Comparison of ENCODE assay signal across 16 cellular contexts in genomic region chr7:2022021-2022409, GRCh38.
DNase-seq lines count a peak whose midpoint lies in the region; ATAC-seq, FAIRE-seq and TF ChIP-seq lines count a peak whose summit lies in the region.
"Had no signal": no experiment of that assay in that cellular context is flagged by ENCODE, and none has a peak within 500 bp of the region (broad histone marks: within the 10 kb centered on the region; RNA-seq: fewer than 3 reads in every experiment).

No MANE protein-coding gene starts in this region.

- no peak overlapping the region for H2BK15ac ChIP-seq in H9 (ENCODE audit: low read depth, low read length)

- no peaks in the 10 kb centered on the region for H3K23me2 ChIP-seq in H9 (ENCODE audit: insufficient read length, low read depth, low read length, poor library complexity, severe bottlenecking)

- no peak overlapping the region for H2AK5ac ChIP-seq in H9 (ENCODE audit: insufficient read length, low read length)

- ATAC-seq in Right ventricle myocardium inferior (no peak), T-helper 17 cell (no peak)

- WGBS in suprapubic skin = 98% methylated on average over 9 of the region's 9 CpGs
- no CpG with 5 or more reads among the region's 9 CpGs for WGBS in H9 (ENCODE audit: extremely low coverage, insufficient read length, low lambda C conversion rate)

- H3K27ac Mint-ChIP-seq in T-helper 17 cell (peak overlapping the region; percentile 46), H9 (peak overlapping the region in 1 of 3 experiments; percentile 52; a peak in 1 of 7 replicates)

- H3K18ac ChIP-seq in H9 (ENCODE audit: insufficient read length, low read depth, low read length) = no peak overlapping the region

- H2AFZ ChIP-seq in H9 (ENCODE audit: low read length) = no peak overlapping the region
- H2AFZ ChIP-seq: PC-9 had no signal

- no peak for TF ChIP-seq EP300 in suprapubic skin (IDR thresholded peaks at IDR 0.05)

- H2BK120ac ChIP-seq in H9 (ENCODE audit: low read depth, low read length, poor library complexity, severe bottlenecking) = no peak overlapping the region

- H4K8ac ChIP-seq in H9 (replicated peaks; ENCODE audit: insufficient read length, low read depth, low read length) = no peak overlapping the region

- H3K9me3 Mint-ChIP-seq in H9 = peaks cover 20% of the 10 kb centered on the region in 2 experiments

- H3K4me1 Mint-ChIP-seq in T-helper 17 cell (peaks cover 20% of the 10 kb centered on the region), H9 (peaks cover 5 to 11% of the 10 kb centered on the region in 2 experiments; a peak in 3 of 4 replicates)

- H3T11ph ChIP-seq in H9 (ENCODE audit: low read length) = no peak overlapping the region

- no peak overlapping the region for H2BK20ac ChIP-seq in H9 (ENCODE audit: low read depth, low read length, poor library complexity, severe bottlenecking)

- no peak overlapping the region for H3K4me2 ChIP-seq in H9 (ENCODE audit: insufficient read depth, insufficient read length, low read length)
- H3K4me2 ChIP-seq: PC-9 had no signal

- H2BK5ac ChIP-seq in H9 (ENCODE audit: insufficient read length, low read length) = no peak overlapping the region

- H3K4ac ChIP-seq in H9 (ENCODE audit: low read depth, low read length) = no peak overlapping the region

- FAIRE-seq in kidney (lab: Jason Lieb, UNC) (no peak), D721Med (lab: Jason Lieb, UNC) (no peak)
- FAIRE-seq: GM12892 had no signal

- H3K36me3 ChIP-seq in right atrium auricular region = no peaks in the 10 kb centered on the region
- no peaks in the 10 kb centered on the region for H3K36me3 ChIP-seq in kidney (ENCODE audit: control insufficient read depth in 1 of 2, insufficient read depth in 2 of 2, low read length in 2 of 2)
- no peaks in the 10 kb centered on the region for H3K36me3 ChIP-seq in suprapubic skin

- no peak overlapping the region for H3K4me3 ChIP-seq in right atrium auricular region
- H3K4me3 ChIP-seq in kidney (ENCODE audit: low read length in 2 of 2) = no peak overlapping the region
- no peak overlapping the region for H3K4me3 ChIP-seq in suprapubic skin
- H3K4me3 ChIP-seq: PC-9 had no signal

- H3K27me3 Mint-ChIP-seq in T-helper 17 cell (no peaks in the 10 kb centered on the region), H9 (ENCODE audit: low read depth) (no peaks in the 10 kb centered on the region; the same call in 1 of the 2 replicates)

- H3K4me3 Mint-ChIP-seq in T-helper 17 cell (no peak overlapping the region), H9 (no peak overlapping the region)

- TF ChIP-seq CTCF in right atrium auricular region (IDR thresholded peaks at IDR 0.05) (no peak), kidney (IDR thresholded peaks at IDR 0.05; ENCODE audit: borderline replicate concordance, extremely low read depth, insufficient read depth) (no peak), suprapubic skin (IDR thresholded peaks at IDR 0.05) (no peak), H9 (conservative IDR thresholded peaks at IDR 0.05) (no peak), D721Med (IDR thresholded peaks at IDR 0.05; ENCODE audit: insufficient read depth, missing control alignments) (no peak)

- H3K56ac ChIP-seq in H9 (ENCODE audit: insufficient read length, low read depth, low read length) = no peak overlapping the region

- H3K23ac ChIP-seq in H9 (ENCODE audit: insufficient read length, low read depth, low read length) = no peak overlapping the region

- no peak overlapping the region for H4K91ac ChIP-seq in H9 (ENCODE audit: insufficient read length, low read depth, low read length)

- no peaks in the 10 kb centered on the region; the same call in 1 of the 2 replicates for H3K79me2 ChIP-seq in H9 (ENCODE audit: insufficient read depth, low read length)

- intact Hi-C loops in Right ventricle myocardium inferior (cut with DNase I) = no loop called here
- intact Hi-C loops in kidney (cut with DNase I) = no loop called here

- H3K27me3 ChIP-seq in right atrium auricular region = no peaks in the 10 kb centered on the region
- H3K27me3 ChIP-seq in suprapubic skin = no peaks in the 10 kb centered on the region
- no peaks in the 10 kb centered on the region for H3K27me3 ChIP-seq in H9 (ENCODE audit: insufficient read depth, low read length)

- no peak overlapping the region for H4K5ac ChIP-seq in H9 (ENCODE audit: insufficient read length, low read depth, low read length)

- H3K36me3 Mint-ChIP-seq in T-helper 17 cell (ENCODE audit: low read depth) = peaks cover 2% of the 10 kb centered on the region
- peaks cover 6 to 23% (median 9%) of the 10 kb centered on the region in 3 experiments; a peak in 6 of 7 replicates for H3K36me3 Mint-ChIP-seq in H9 (ENCODE audit: insufficient read depth in 1 of 3, low read depth in 3 of 3)

- TF ChIP-seq POLR2A in suprapubic skin (IDR thresholded peaks at IDR 0.05) = no peak

- no peak overlapping the region for H3K9ac ChIP-seq in kidney (ENCODE audit: low read length in 2 of 2)
- H3K9ac ChIP-seq in H9 (ENCODE audit: extremely low read depth, insufficient read length, low read length) = no peak overlapping the region

- H3K4me1 ChIP-seq in right atrium auricular region (peaks cover 0 to 25% of the 10 kb centered on the region in 2 donors), kidney (ENCODE audit: control insufficient read depth in 1 of 2, insufficient read depth in 1 of 2, low read depth in 1 of 2, low read length in 2 of 2) (no peaks in the 10 kb centered on the region), suprapubic skin (peaks cover 28% of the 10 kb centered on the region), H9 (ENCODE audit: insufficient read depth, low read length) (no peaks in the 10 kb centered on the region)

- H4K20me1 ChIP-seq in H9 (ENCODE audit: control insufficient read depth, insufficient read depth, insufficient read length) = no peaks in the 10 kb centered on the region

- H3K9me3 ChIP-seq in right atrium auricular region = peaks cover 4 to 13% of the 10 kb centered on the region in 2 donors
- peaks cover 9% of the 10 kb centered on the region for H3K9me3 ChIP-seq in T-helper 17 cell (ENCODE audit: control insufficient read depth, low read length, poor library complexity, severe bottlenecking)
- no peaks in the 10 kb centered on the region for H3K9me3 ChIP-seq in kidney (ENCODE audit: control insufficient read depth in 1 of 2, low read length in 2 of 2)
- peaks cover 14% of the 10 kb centered on the region for H3K9me3 ChIP-seq in suprapubic skin
- no peaks in the 10 kb centered on the region for H3K9me3 ChIP-seq in H9 (ENCODE audit: control insufficient read depth, low read depth, low read length)

- H3K79me1 ChIP-seq in H9 (ENCODE audit: insufficient read depth, low read depth, low read length, poor library complexity, severe bottlenecking) = no peaks in the 10 kb centered on the region

- no peak overlapping the region for H2BK12ac ChIP-seq in H9 (ENCODE audit: insufficient read length, low read depth, low read length)

- H3K27ac ChIP-seq in right atrium auricular region = no peak overlapping the region
- no peak overlapping the region for H3K27ac ChIP-seq in kidney (ENCODE audit: low read depth in 2 of 2, low read length in 2 of 2)
- no peak overlapping the region for H3K27ac ChIP-seq in suprapubic skin
- no peak overlapping the region for H3K27ac ChIP-seq in H9 (ENCODE audit: insufficient read length, low read depth, low read length)
- H3K27ac ChIP-seq: C4-2B, PC-9 had no signal

- DNase-seq in Right ventricle myocardium inferior (ENCODE audit: missing footprints) (peak; percentile 5), right atrium auricular region (ENCODE audit: low spot score) (no peak), T-helper 17 cell (no peak), kidney (peak; percentile 39), suprapubic skin (ENCODE audit: low spot score in 2 of 2) (peak; percentile 15 to 59), H9 (no peak), SKM-1 treated with dmso at 0.1 percent for 144 hours (lab: John Stamatoyannopoulos, UW; ENCODE audit: unreplicated experiment) (no peak), D721Med (ENCODE audit: insufficient read length, low spot score) (no peak)
- DNase-seq: GOT3, NCI-H1092 treated with DMSO at 0.1 percent for 48 hours, NCI-H2081 treated with DMSO at 0.1 percent for 48 hours, NCI-H510A, NCI-H82, PC-9 had no signal

- no peak overlapping the region for H3K14ac ChIP-seq in H9 (ENCODE audit: insufficient read depth, low read length)

Comparison
In these comparisons a context has a peak if more than half of its experiments do, and no peak if none do; other contexts are left out.
1. DNase-seq: peak in Right ventricle myocardium inferior (single experiment), kidney (single experiment) and suprapubic skin (2 of 2); none in right atrium auricular region (single experiment), T-helper 17 cell (0 of 3), H9 (single experiment), SKM-1 treated with dmso at 0.1 percent for 144 hours (single experiment) and D721Med (single experiment).